Comparison of ENCODE assay signal across 8 cellular contexts in genomic region chr6:111087106-111087835, GRCh38. TPM values are rescaled to one million over a fixed set of nuclear protein-coding genes. Genes with fewer than 3 reads are reported as not detected.
DNase-seq lines count a peak whose midpoint lies in the region; ATAC-seq, FAIRE-seq and TF ChIP-seq lines count a peak whose summit lies in the region.

Gene SLC16A10, plus strand, starts transcription at chr6:111087503. Its CDS starts 250 bp downstream, at chr6:111087753.

- TF ChIP-seq POLR2A in H1 (IDR thresholded peaks at IDR 0.05; ENCODE audit: control extremely low read depth in 1 of 2, low read depth in 2 of 2, low read length in 2 of 2), result peak; percentile 64 to 86; a peak in 2 of 3 replicates

- no peaks in the 10 kb centered on the region for H3K36me3 ChIP-seq in H1 (ENCODE audit: control insufficient read depth in 2 of 4, insufficient read depth in 4 of 4, low read length in 3 of 4)

- no peak within 1 kb of the TSS; the same call in 1 of the 2 replicates for H3K27ac ChIP-seq in H1 (ENCODE audit: low read depth, low read length)

- peak within 1 kb of the TSS; percentile 24 for H4K5ac ChIP-seq in H1 (ENCODE audit: insufficient read length, low read depth, low read length)

- no peak within 1 kb of the TSS for H3K56ac ChIP-seq in H1 (replicated peaks; ENCODE audit: insufficient read length, low read depth, low read length)

- H3K4me2 ChIP-seq in H1 (ENCODE audit: insufficient read depth in 1 of 2, low read depth in 2 of 2, low read length in 2 of 2), result peak within 1 kb of the TSS; percentile 93 to 99

- WGBS in H1 (ENCODE audit: extremely low coverage in 1 of 2, insufficient coverage in 1 of 2, insufficient read length in 1 of 2, insufficient replicate concordance in 2 of 2, low coverage in 1 of 2, low lambda C conversion rate in 2 of 2, missing lambda C conversion rate in 1 of 2), 2 experiments, result 2% methylated on average over 46 of the region's 86 CpGs; no CpG with 5 or more reads in 1 of the 2 experiments

- no peak within 1 kb of the TSS for H2BK20ac ChIP-seq in H1 (ENCODE audit: low read length)

- peak within 1 kb of the TSS; percentile 77 to 94 (median 84) for H3K4me3 ChIP-seq in H1 (ENCODE audit: extremely low read depth in 1 of 4, insufficient read depth in 2 of 4, low read depth in 3 of 4, low read length in 4 of 4)

- TF ChIP-seq CTCF in H1 (IDR thresholded peaks at IDR 0.05; ENCODE audit: control extremely low read depth in 1 of 3, insufficient read depth in 1 of 3, low read depth in 1 of 3, low read length in 3 of 3), result no peak

- peak within 1 kb of the TSS; percentile 58 for H2AFZ ChIP-seq in H1 (ENCODE audit: low read length)

- ATAC-seq in HG03432 (IDR thresholded peaks at IDR 0.05; ENCODE audit: unreplicated experiment), result peak; percentile 94

- peaks cover 0 to 13% (median 5%) of the 10 kb centered on the region in 4 experiments; a peak in 6 of 7 replicates for H3K27me3 ChIP-seq in H1 (replicated peaks in 1 of 4; ENCODE audit: control insufficient read depth in 3 of 4, extremely low read depth in 1 of 4, insufficient read depth in 3 of 4, low read length in 3 of 4)

- H3K79me2 ChIP-seq in H1 (ENCODE audit: control insufficient read depth in 1 of 2, insufficient read depth in 2 of 2, low read length in 2 of 2), result peaks cover 0 to 16% of the 10 kb centered on the region in 2 experiments; a peak in 1 of 4 replicates

- no peak within 1 kb of the TSS for H2AK5ac ChIP-seq in H1 (ENCODE audit: low read depth, low read length)

- no peaks in the 10 kb centered on the region for H3K79me1 ChIP-seq in H1 (ENCODE audit: low read depth, low read length)

- no peaks in the 10 kb centered on the region for H4K20me1 ChIP-seq in H1 (replicated peaks in 1 of 2; ENCODE audit: control insufficient read depth in 1 of 2, insufficient read depth in 2 of 2, low read length in 2 of 2)

- H2BK5ac ChIP-seq in H1 (ENCODE audit: low read depth, low read length), result peak within 1 kb of the TSS; percentile 76; the same call in 1 of the 2 replicates

- peak within 1 kb of the TSS; percentile 89; the same call in 1 of the 2 replicates for H3K18ac ChIP-seq in H1 (ENCODE audit: extremely low read depth, low read length)

- no peak within 1 kb of the TSS for H2BK120ac ChIP-seq in H1 (replicated peaks; ENCODE audit: low read depth, low read length)

- no peak within 1 kb of the TSS for H4K91ac ChIP-seq in H1 (replicated peaks; ENCODE audit: insufficient read length, low read length)

- no peak within 1 kb of the TSS for H3K14ac ChIP-seq in H1 (ENCODE audit: insufficient read length)

- H3K4me1 ChIP-seq in H1 (replicated peaks in 1 of 4; ENCODE audit: control insufficient read depth in 3 of 4, insufficient read depth in 4 of 4, low read length in 3 of 4), result peaks cover 2 to 17% (median 10%) of the 10 kb centered on the region in 4 experiments; a peak in 4 of 7 replicates

- H3K23ac ChIP-seq in H1 (ENCODE audit: insufficient read length), result no peak within 1 kb of the TSS

- FAIRE-seq in H1 (lab: Jason Lieb, UNC), result no peak

- POLR2A ChIA-PET in H1 (lab: Charles Lee; ENCODE audit: partially characterized antibody), result interaction anchor here (0.5 to 1.7 kb wide), 3 partner anchors 9 to 213 kb away, joined by 4 to 7 read pairs (median 6); partner anchors contain the start of gene AMD1

- TF ChIP-seq RAD21 in H1 (IDR thresholded peaks at IDR 0.05 in 1 of 2, conservative IDR thresholded peaks at IDR 0.05 in 1 of 2; ENCODE audit: low read depth in 2 of 2, low read length in 2 of 2), result no peak

- H2BK12ac ChIP-seq in H1 (ENCODE audit: low read depth, low read length), result no peak within 1 kb of the TSS

- H3K9ac ChIP-seq in H1 (replicated peaks in 1 of 4; ENCODE audit: extremely low read depth in 1 of 4, low read depth in 3 of 4, low read length in 3 of 4), result peak within 1 kb of the TSS in 2 of 4 experiments; percentile 42 to 67; a peak in 6 of 7 replicates

- H3K4ac ChIP-seq in H1 (replicated peaks; ENCODE audit: insufficient read length, low read depth, low read length), result no peak within 1 kb of the TSS

- H3K23me2 ChIP-seq in H1 (ENCODE audit: low read depth, low read length), result peaks cover 11% of the 10 kb centered on the region; the same call in 1 of the 2 replicates

- CTCF ChIA-PET in H1 (lab: Charles Lee; ENCODE audit: partially characterized antibody), result no interaction called here

- TF ChIP-seq EP300 in H1 (IDR thresholded peaks at IDR 0.05; ENCODE audit: borderline replicate concordance in 1 of 2, low read depth in 2 of 2, low read length in 2 of 2), result no peak

- DNase-seq in C1 segment of cervical spinal cord (lab: John Stamatoyannopoulos, UW), result peak in 9 of 14 donors; percentile 5 to 76 (median 11)
- DNase-seq in GM19238 (ENCODE audit: insufficient read length, low spot score), result peak; percentile 81
- peak; percentile 91 for DNase-seq in NCI-H69 (lab: John Stamatoyannopoulos, UW)
- DNase-seq in activated CD8-positive, alpha-beta memory T cell treated with anti-CD3 and anti-CD28 coated beads for 1 hour (ENCODE audit: extremely low read depth in 1 of 2, low read depth in 1 of 2), result peak; percentile 50 to 67
- peak; percentile 61 to 87 for DNase-seq in H1 (ENCODE audit: low read depth in 1 of 2, low spot score in 2 of 2)
- peak; percentile 51 for DNase-seq in mucosa of gallbladder (ENCODE audit: low spot score)
- DNase-seq in stimulated activated CD8-positive, alpha-beta memory T cell treated with anti-CD3 and anti-CD28 coated beads, Interleukin-4, amount 100 ng/mL, for 4 hours (ENCODE audit: low read depth in 2 of 2, low spot score in 1 of 2), result peak; percentile 40 to 60

- 0 out of 2 replicates have a peak within 1 kb of the TSS, but pooled peaks have one; percentile 32 for H2BK15ac ChIP-seq in H1 (ENCODE audit: low read length)

- H4K8ac ChIP-seq in H1 (ENCODE audit: extremely low read depth, insufficient read depth, low read length), result peak within 1 kb of the TSS; percentile 53; the same call in 1 of the 2 replicates

- no peaks in the 10 kb centered on the region for H3K9me3 ChIP-seq in H1 (ENCODE audit: insufficient read depth in 2 of 2, low read depth in 1 of 2, low read length in 1 of 2)

TF ChIP-seq in H1, 55 proteins besides CTCF, POLR2A, EP300 and RAD21 (continues in another document):
- TF ChIP-seq TAF1 (IDR thresholded peaks at IDR 0.05; ENCODE audit: low read depth, low read length), result peak; percentile 65; the same call in 1 of the 2 replicates
- no peak for TF ChIP-seq ZNF274 (IDR thresholded peaks at IDR 0.05; ENCODE audit: borderline replicate concordance, extremely low read depth, low read length)
- no peak for TF ChIP-seq FOSL1 (IDR thresholded peaks at IDR 0.05; ENCODE audit: insufficient read depth, low read depth, low read length)
- TF ChIP-seq TBP (IDR thresholded peaks at IDR 0.05; ENCODE audit: low read depth, low read length), result peak; percentile 69; the same call in 1 of the 2 replicates
- no peak for TF ChIP-seq GTF2F1 (IDR thresholded peaks at IDR 0.05; ENCODE audit: borderline replicate concordance, low read depth, low read length)
- no peak for TF ChIP-seq RXRA (IDR thresholded peaks at IDR 0.05; ENCODE audit: insufficient read depth, low read depth, low read length)
- TF ChIP-seq SP4 (IDR thresholded peaks at IDR 0.05; ENCODE audit: low read length), result no peak
- TF ChIP-seq JUND (IDR thresholded peaks at IDR 0.05; ENCODE audit: low read length), result no peak
- no peak for TF ChIP-seq RNF2 (IDR thresholded peaks at IDR 0.05; ENCODE audit: borderline replicate concordance, low read depth, low read length, missing control alignments, poor library complexity, severe bottlenecking)
- no peak for TF ChIP-seq POU5F1 (IDR thresholded peaks at IDR 0.05; ENCODE audit: low read depth, low read length)
- TF ChIP-seq SAP30 (IDR thresholded peaks at IDR 0.05; ENCODE audit: insufficient read depth, insufficient replicate concordance, low read length), result no peak
- 0 out of 4 replicates have a peak, but pooled peaks of 1 of the 2 experiments have one; percentile 12 for TF ChIP-seq HDAC2 (IDR thresholded peaks at IDR 0.05; ENCODE audit: borderline replicate concordance in 1 of 2, low read depth in 2 of 2, low read length in 2 of 2)
- TF ChIP-seq E2F6 (IDR thresholded peaks at IDR 0.05), result no peak
- TF ChIP-seq NANOG (IDR thresholded peaks at IDR 0.05; ENCODE audit: insufficient read depth, low read depth, low read length, poor library complexity, severe bottlenecking), result no peak
- peak; percentile 73 for TF ChIP-seq KDM4A (IDR thresholded peaks at IDR 0.05; ENCODE audit: low read depth, low read length, severe bottlenecking)
- peak; percentile 52; the same call in 1 of the 2 replicates for TF ChIP-seq POLR2AphosphoS5 (IDR thresholded peaks at IDR 0.05; ENCODE audit: low read depth, low read length)
- TF ChIP-seq PHF8 (conservative IDR thresholded peaks at IDR 0.05; ENCODE audit: low read depth, low read length), result peak; percentile 55; the same call in 1 of the 2 replicates
- TF ChIP-seq CTBP2 (IDR thresholded peaks at IDR 0.05; ENCODE audit: borderline replicate concordance, insufficient read depth, insufficient read length, low read length), result no peak
- TF ChIP-seq SP1 (IDR thresholded peaks at IDR 0.05; ENCODE audit: low read depth, low read length), result no peak
- peak; percentile 59 for TF ChIP-seq TAF7 (optimal IDR thresholded peaks at IDR 0.05; ENCODE audit: borderline replicate concordance, low read depth, low read length)
- TF ChIP-seq MAFK (IDR thresholded peaks at IDR 0.05; ENCODE audit: low read depth, low read length), result no peak
- no peak for TF ChIP-seq CEBPB (IDR thresholded peaks at IDR 0.05; ENCODE audit: low read depth, low read length)
- no peak for TF ChIP-seq RBBP5 (IDR thresholded peaks at IDR 0.05; ENCODE audit: borderline replicate concordance, low read depth, low read length)
- TF ChIP-seq CREB1 (IDR thresholded peaks at IDR 0.05), result no peak

RNA-seq across cellular contexts. Expression of gene SLC16A10, which starts in this region (rescaled TPM):
- total RNA-seq in H1 (2021; fragmentation: NEBNext Ultra II Directional; extraction: Animal tissue kit (Norgen Biotek cat#: 25700)), result 16.9 and 18.6 TPM in 2 replicates
- polyA plus RNA-seq in H1 (2011; rRNA removed), result 14.6 and 23.2 TPM in 2 replicates
- polyA plus RNA-seq in H1 (2011; cell fraction: cytosol; rRNA removed), result 10.5 TPM
- polyA plus RNA-seq in H1 (2011; cell fraction: nucleus; rRNA removed), result 6.5 TPM
- polyA plus RNA-seq in H1 (2012, experiment 1 of 2), result 7.9 to 9.1 TPM (median 8.7 TPM) in 4 replicates
- polyA plus RNA-seq in H1 (2012, experiment 2 of 2), result 6.6 TPM
- 20.1 TPM for polyA plus RNA-seq in H1 (2013, experiment 1 of 2)
- polyA plus RNA-seq in H1 (2013, experiment 2 of 2), result 23.7 TPM
- 29.9 and 30.4 TPM in 2 replicates for polyA minus RNA-seq in H1 (2011; rRNA and poly(A)+ RNA removed)
- 8.7 TPM for polyA minus RNA-seq in H1 (2011; cell fraction: cytosol; rRNA and poly(A)+ RNA removed)
- polyA minus RNA-seq in H1 (2011; cell fraction: nucleus; rRNA and poly(A)+ RNA removed), result 25.1 TPM
- total RNA-seq in mucosa of gallbladder, result 2.2 TPM

Comparison
In these comparisons a context has a peak if more than half of its experiments do, and no peak if none do; other contexts are left out.
1. DNase-seq: peak in every context shown above with its lines; median percentile 91 in NCI-H69; 81 in GM19238; 74 in H1; 58 in activated CD8-positive, alpha-beta memory T cell treated with anti-CD3 and anti-CD28 coated beads for 1 hour; 51 in mucosa of gallbladder; 50 in stimulated activated CD8-positive, alpha-beta memory T cell treated with anti-CD3 and anti-CD28 coated beads, Interleukin-4, amount 100 ng/mL, for 4 hours; 11 in C1 segment of cervical spinal cord.